Comparison of ENCODE assay signal across 1 cellular context in genomic region chr2:127437056-127437455, GRCh38.
A peak's percentile ranks its signal among the peaks of the same experiment; 100 is the strongest.
TF ChIP-seq lines count a peak whose summit lies in the region.

No MANE protein-coding gene starts in this region.

TF ChIP-seq in HepG2, 621 proteins besides CTCF, POLR2A, EP300 and RAD21 (continued from another document and continues in another):
- TF ChIP-seq, protein P1, sequence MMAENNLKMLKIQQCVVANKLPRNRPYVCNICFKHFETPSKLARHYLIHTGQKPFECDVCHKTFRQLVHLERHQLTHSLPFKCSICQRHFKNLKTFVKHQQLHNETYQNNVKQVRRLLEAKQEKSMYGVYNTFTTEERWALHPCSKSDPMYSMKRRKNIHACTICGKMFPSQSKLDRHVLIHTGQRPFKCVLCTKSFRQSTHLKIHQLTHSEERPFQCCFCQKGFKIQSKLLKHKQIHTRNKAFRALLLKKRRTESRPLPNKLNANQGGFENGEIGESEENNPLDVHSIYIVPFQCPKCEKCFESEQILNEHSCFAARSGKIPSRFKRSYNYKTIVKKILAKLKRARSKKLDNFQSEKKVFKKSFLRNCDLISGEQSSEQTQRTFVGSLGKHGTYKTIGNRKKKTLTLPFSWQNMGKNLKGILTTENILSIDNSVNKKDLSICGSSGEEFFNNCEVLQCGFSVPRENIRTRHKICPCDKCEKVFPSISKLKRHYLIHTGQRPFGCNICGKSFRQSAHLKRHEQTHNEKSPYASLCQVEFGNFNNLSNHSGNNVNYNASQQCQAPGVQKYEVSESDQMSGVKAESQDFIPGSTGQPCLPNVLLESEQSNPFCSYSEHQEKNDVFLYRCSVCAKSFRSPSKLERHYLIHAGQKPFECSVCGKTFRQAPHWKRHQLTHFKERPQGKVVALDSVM (CRISPR knock-in tag; IDR thresholded peaks at IDR 0.05) = 0 out of 2 replicates have a peak, but pooled peaks have one; percentile 9
- TF ChIP-seq MNT (IDR thresholded peaks at IDR 0.05) (no peak), MAX (IDR thresholded peaks at IDR 0.05) (peak; percentile 17; the same call in 1 of the 2 replicates), ZNF326 (CRISPR knock-in tag; IDR thresholded peaks at IDR 0.05; ENCODE audit: borderline replicate concordance) (no peak), PRPF4 (IDR thresholded peaks at IDR 0.05; ENCODE audit: low read depth, low read length, poor library complexity, severe bottlenecking) (no peak), IKZF5 (CRISPR knock-in tag; IDR thresholded peaks at IDR 0.05) (no peak), ZNF75D (CRISPR knock-in tag; IDR thresholded peaks at IDR 0.05; ENCODE audit: borderline replicate concordance) (0 out of 2 replicates have a peak, but pooled peaks have one; percentile 72), FOXK2 (IDR thresholded peaks at IDR 0.05) (no peak), HDAC6 (IDR thresholded peaks at IDR 0.05; ENCODE audit: low read depth, low read length) (no peak), SMARCE1 (IDR thresholded peaks at IDR 0.05; ENCODE audit: borderline replicate concordance) (no peak), REXO4 (CRISPR knock-in tag; IDR thresholded peaks at IDR 0.05; ENCODE audit: borderline replicate concordance) (no peak), PITX1 (CRISPR knock-in tag; IDR thresholded peaks at IDR 0.05) (peak; percentile 35; the same call in 1 of the 2 replicates), ADNP (CRISPR knock-in tag; IDR thresholded peaks at IDR 0.05) (no peak), RNF219 (CRISPR knock-in tag; IDR thresholded peaks at IDR 0.05) (no peak), ARID4A (CRISPR knock-in tag; IDR thresholded peaks at IDR 0.05; ENCODE audit: borderline replicate concordance) (0 out of 2 replicates have a peak, but pooled peaks have one; percentile 20)
- TF ChIP-seq, protein P2, sequence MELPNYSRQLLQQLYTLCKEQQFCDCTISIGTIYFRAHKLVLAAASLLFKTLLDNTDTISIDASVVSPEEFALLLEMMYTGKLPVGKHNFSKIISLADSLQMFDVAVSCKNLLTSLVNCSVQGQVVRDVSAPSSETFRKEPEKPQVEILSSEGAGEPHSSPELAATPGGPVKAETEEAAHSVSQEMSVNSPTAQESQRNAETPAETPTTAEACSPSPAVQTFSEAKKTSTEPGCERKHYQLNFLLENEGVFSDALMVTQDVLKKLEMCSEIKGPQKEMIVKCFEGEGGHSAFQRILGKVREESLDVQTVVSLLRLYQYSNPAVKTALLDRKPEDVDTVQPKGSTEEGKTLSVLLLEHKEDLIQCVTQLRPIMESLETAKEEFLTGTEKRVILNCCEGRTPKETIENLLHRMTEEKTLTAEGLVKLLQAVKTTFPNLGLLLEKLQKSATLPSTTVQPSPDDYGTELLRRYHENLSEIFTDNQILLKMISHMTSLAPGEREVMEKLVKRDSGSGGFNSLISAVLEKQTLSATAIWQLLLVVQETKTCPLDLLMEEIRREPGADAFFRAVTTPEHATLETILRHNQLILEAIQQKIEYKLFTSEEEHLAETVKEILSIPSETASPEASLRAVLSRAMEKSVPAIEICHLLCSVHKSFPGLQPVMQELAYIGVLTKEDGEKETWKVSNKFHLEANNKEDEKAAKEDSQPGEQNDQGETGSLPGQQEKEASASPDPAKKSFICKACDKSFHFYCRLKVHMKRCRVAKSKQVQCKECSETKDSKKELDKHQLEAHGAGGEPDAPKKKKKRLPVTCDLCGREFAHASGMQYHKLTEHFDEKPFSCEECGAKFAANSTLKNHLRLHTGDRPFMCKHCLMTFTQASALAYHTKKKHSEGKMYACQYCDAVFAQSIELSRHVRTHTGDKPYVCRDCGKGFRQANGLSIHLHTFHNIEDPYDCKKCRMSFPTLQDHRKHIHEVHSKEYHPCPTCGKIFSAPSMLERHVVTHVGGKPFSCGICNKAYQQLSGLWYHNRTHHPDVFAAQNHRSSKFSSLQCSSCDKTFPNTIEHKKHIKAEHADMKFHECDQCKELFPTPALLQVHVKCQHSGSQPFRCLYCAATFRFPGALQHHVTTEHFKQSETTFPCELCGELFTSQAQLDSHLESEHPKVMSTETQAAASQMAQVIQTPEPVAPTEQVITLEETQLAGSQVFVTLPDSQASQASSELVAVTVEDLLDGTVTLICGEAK (IDR thresholded peaks at IDR 0.05) = no peak
- TF ChIP-seq, protein P2 (CRISPR knock-in tag; IDR thresholded peaks at IDR 0.05) = 0 out of 2 replicates have a peak, but pooled peaks have one; percentile 25
